ENCODE assay signal across 12 cellular contexts in genomic region chr17:44547625-44548297, GRCh38. TPM values are rescaled to one million over a fixed set of nuclear protein-coding genes. Genes with fewer than 3 reads are reported as not detected.
DNase-seq lines count a peak whose midpoint lies in the region; ATAC-seq, FAIRE-seq and TF ChIP-seq lines count a peak whose summit lies in the region.
"Had no signal": no experiment of that assay in that cellular context is flagged by ENCODE, and none has a peak within 500 bp of the region (broad histone marks: within the 10 kb centered on the region; RNA-seq: fewer than 3 reads in every experiment).

No MANE protein-coding gene starts in this region.

- no TSS peak for BruUV-seq in GM12878 (replicated peaks; lab: Mats Ljungman, UMichigan)

- H3K36me3 ChIP-seq in GM12878 (ENCODE audit: control insufficient read depth in 2 of 2, insufficient read depth in 2 of 2, low read length in 1 of 2), result no peaks in the 10 kb centered on the region
- H3K36me3 ChIP-seq in left lung, result no peaks in the 10 kb centered on the region
- H3K36me3 ChIP-seq in upper lobe of left lung, result no peaks in the 10 kb centered on the region

- ATAC-seq in Right ventricle myocardium superior (ENCODE audit: poor library complexity) (peak; percentile 76), GM12878 (no peak), left lung (peak; percentile 5), upper lobe of left lung (ENCODE audit: low FRiP score in 2 of 2) (peak in 1 of 2 donors; percentile 34)
- ATAC-seq: activated naive CD4-positive, alpha-beta T cell treated with anti-CD3 and anti-CD28 coated beads, Interleukin-2, amount 50 U/mL, for 72 hours had no signal

- H3K27me3 ChIP-seq in GM12878 (replicated peaks in 1 of 2; ENCODE audit: control insufficient read depth in 2 of 2, insufficient read depth in 2 of 2, low read length in 1 of 2), result no peaks in the 10 kb centered on the region; a peak in 1 of 4 replicates
- H3K27me3 ChIP-seq in left lung, result peaks cover 0 to under 1% of the 10 kb centered on the region in 2 donors
- H3K27me3 ChIP-seq in upper lobe of left lung, result no peaks in the 10 kb centered on the region

- TF ChIP-seq EP300 in GM12878 (IDR thresholded peaks at IDR 0.05; ENCODE audit: borderline replicate concordance in 1 of 2, control insufficient read depth in 1 of 2, low read depth in 2 of 2, low read length in 2 of 2) (no peak), upper lobe of left lung (IDR thresholded peaks at IDR 0.05) (no peak)

- WGBS in GM12878 (ENCODE audit: insufficient coverage, insufficient replicate concordance, low lambda C conversion rate, missing lambda C conversion rate), result 18% methylated on average over 3 of the region's 4 CpGs
- 72 to 81% methylated on average over 4 of the region's 4 CpGs for WGBS in upper lobe of left lung, 2 donors

- CTCF ChIA-PET in GM12878 (lab: Yijun Ruan, JAX), result interaction anchor here (0.6 to 1.7 kb wide), 4 partner anchors 12 to 398 kb away, joined by 3 to 6 read pairs (median 4); no protein-coding TSS in a partner anchor

- no peaks in the 10 kb centered on the region for H4K20me1 ChIP-seq in GM12878 (ENCODE audit: control insufficient read depth, insufficient read depth)

- in situ Hi-C loops in GM12878 (cut with MboI), result no loop called here

- TF ChIP-seq POLR2A in GM12878 (IDR thresholded peaks at IDR 0.05; ENCODE audit: low read depth, low read length) (no peak), upper lobe of left lung (IDR thresholded peaks at IDR 0.05) (no peak), GM12892 (IDR thresholded peaks at IDR 0.05; ENCODE audit: low read depth, low read length) (no peak)

- no peak for DNase-seq in Right ventricle myocardium superior
- no peak for DNase-seq in cardiac septum (ENCODE audit: low spot score)
- DNase-seq in GM12878 (ENCODE audit: low read depth, low spot score), result no peak
- DNase-seq in left lung, result no peak
- DNase-seq in upper lobe of left lung, result no peak
- DNase-seq in GM12892 (ENCODE audit: insufficient read length), result no peak
- DNase-seq in activated naive CD4-positive, alpha-beta T cell treated with anti-CD3 and anti-CD28 coated beads, Interleukin-2, amount 50 U/mL, for 16 hours, result no peak
- no peak for DNase-seq in NCI-H1694 (lab: John Stamatoyannopoulos, UW)
- DNase-seq: activated CD4-positive, alpha-beta T cell treated with anti-CD3 and anti-CD28 coated beads for 4 hours; kidney glomerular epithelial cell had no signal

- no peaks in the 10 kb centered on the region for H3K9me3 ChIP-seq in GM12878 (replicated peaks; ENCODE audit: control insufficient read depth, insufficient read depth, low read length)
- no peaks in the 10 kb centered on the region for H3K9me3 ChIP-seq in left lung
- no peaks in the 10 kb centered on the region for H3K9me3 ChIP-seq in upper lobe of left lung

- POLR2A ChIA-PET in GM12878 (lab: Charles Lee), result interaction anchor here (0.7 kb wide), 1 partner anchor 123 kb away, joined by 3 read pairs; no protein-coding TSS in a partner anchor

- H3K4me3 ChIP-seq in GM12878 (no peak overlapping the region), left lung (no peak overlapping the region), upper lobe of left lung (no peak overlapping the region)

- RAD21 ChIA-PET in GM12878 (lab: Charles Lee; ENCODE audit: unreplicated experiment), result no interaction called here

- H2AFZ ChIP-seq in GM12878 (ENCODE audit: control insufficient read depth, low read depth, low read length), result no peak overlapping the region

- no peak for TF ChIP-seq RAD21 in GM12878 (IDR thresholded peaks at IDR 0.05; ENCODE audit: insufficient read depth, low read depth, low read length)

- H3K4me2 ChIP-seq in GM12878 (ENCODE audit: control insufficient read depth, insufficient read depth), result no peak overlapping the region

- H3K4me1 ChIP-seq in GM12878 (ENCODE audit: control insufficient read depth, insufficient read depth, low read length) (peaks cover 16% of the 10 kb centered on the region), left lung (peaks cover 8% of the 10 kb centered on the region in 2 donors), upper lobe of left lung (peaks cover 2 to 10% (median 4%) of the 10 kb centered on the region in 4 donors)

- TF ChIP-seq CTCF in GM12878 (IDR thresholded peaks at IDR 0.05 in 2 of 3, conservative IDR thresholded peaks at IDR 0.05 in 1 of 3; ENCODE audit: control insufficient read depth in 2 of 3, extremely low read depth in 1 of 3, insufficient read depth in 1 of 3, low read depth in 3 of 3, low read length in 3 of 3), result no peak
- TF ChIP-seq CTCF in left lung (IDR thresholded peaks at IDR 0.05), result no peak
- TF ChIP-seq CTCF in upper lobe of left lung (IDR thresholded peaks at IDR 0.05), result no peak

- FAIRE-seq in GM12878 (lab: Jason Lieb, UNC), result no peak
- no peak for FAIRE-seq in GM12892 (lab: Jason Lieb, UNC)
- FAIRE-seq: GM19239 had no signal

- no peak overlapping the region for H3K9ac ChIP-seq in GM12878 (ENCODE audit: control insufficient read depth, insufficient read depth, low read length)

- intact Hi-C loops in Right ventricle myocardium superior (cut with DNase I), result no loop called here
- intact Hi-C loops in cardiac septum (cut with DNase I), result no loop called here
- intact Hi-C loops in GM12878 (cut with micrococcal nuclease; ENCODE audit: unreplicated experiment), result no loop called here
- intact Hi-C loops in left lung (cut with DNase I), result no loop called here

- H3K27ac ChIP-seq in GM12878 (ENCODE audit: control insufficient read depth, insufficient read depth), result no peak overlapping the region
- peak overlapping the region in 1 of 2 donors; percentile 75 for H3K27ac ChIP-seq in left lung
- H3K27ac ChIP-seq in upper lobe of left lung, result peak overlapping the region; percentile 36 to 66 (median 52)

- SMC1A ChIA-PET in GM12878 (lab: Charles Lee; ENCODE audit: uncharacterized antibody, unreplicated experiment), result interaction anchor here (1.5 kb wide), 1 partner anchor 25 kb away, joined by 5 read pairs; no protein-coding TSS in a partner anchor

- H3K79me2 ChIP-seq in GM12878 (ENCODE audit: control insufficient read depth, insufficient read depth, low read length), result no peaks in the 10 kb centered on the region

TF ChIP-seq in GM12878, 131 proteins besides CTCF, POLR2A, EP300 and RAD21 (continues in another document):
- TF ChIP-seq CHD2 (IDR thresholded peaks at IDR 0.05; ENCODE audit: borderline replicate concordance, low read depth, low read length), result no peak
- TF ChIP-seq SPI1 (IDR thresholded peaks at IDR 0.05; ENCODE audit: borderline replicate concordance, insufficient read depth, low read depth, low read length), result peak; percentile 54; the same call in 1 of the 2 replicates
- TF ChIP-seq YY1 (IDR thresholded peaks at IDR 0.05; ENCODE audit: low read depth, low read length), result no peak

RNA-seq across cellular contexts. Expression of gene FZD2, which starts 9.5 kb away (rescaled TPM):
- total RNA-seq in Right ventricle myocardium superior (2.6 TPM), cardiac septum (5.7 TPM), GM12878 (2014; rRNA removed) (1.0 and 1.5 TPM in 2 replicates), GM12878 (2014; rRNA removed; fragmentation: Illumina TruSeq; extraction: Trizol) (0.41 and 0.63 TPM in 2 replicates), GM12878 (2021) (4.2 and 4.3 TPM in 2 replicates), left lung (10 to 100 TPM in 1 of 2 donors, 1 to 10 TPM in 1; 9.8 to 12.1 TPM), upper lobe of left lung (10 to 100 TPM in 2 of 6 donors, 1 to 10 TPM in 4; 4.2 to 12.9 (median 7.5) TPM)
- total RNA-seq in GM12878 (2013; cell fraction: nucleolus; rRNA removed), result 5.2 and 5.5 TPM in 2 replicates
- 0.42 TPM for polyA plus RNA-seq in GM12878 (2011; ENCODE audit: low read depth)
- polyA plus RNA-seq in GM12878 (2011; rRNA removed) (0.33 and 0.67 TPM in 2 replicates), GM12878 (2014; fragmentation: Illumina TruSeq; extraction: Trizol) (0.11 and 0.21 TPM in 2 replicates), GM12878 (2014; fragmentation: Nextera tagmentation; extraction: Ambion mirVana) (under 1 TPM in 1 of 2 experiments, not detected in 1; 0.09 TPM), GM12878 (2014; rRNA removed) (4.0 and 4.9 TPM in 2 replicates), GM12878 (2016; fragmentation: Nextera tagmentation; extraction: Ambion mirVana) (under 1 TPM; 0.25 to 0.29 TPM)
- 1.6 and 2.0 TPM in 2 replicates for polyA plus RNA-seq in GM12878 (2011; cell fraction: cytosol; rRNA removed)
- 2.9 and 4.2 TPM in 2 replicates for polyA plus RNA-seq in GM12878 (2011; cell fraction: nucleus; rRNA removed)
- 2.0 and 2.1 TPM in 2 replicates for polyA plus RNA-seq in GM12878 (2012)
- polyA minus RNA-seq in GM12878 (2011; rRNA and poly(A)+ RNA removed), result 1.5 and 3.2 TPM in 2 replicates
- polyA minus RNA-seq in GM12878 (2011; cell fraction: cytosol; rRNA and poly(A)+ RNA removed), result 0.67 and 0.73 TPM in 2 replicates
- polyA minus RNA-seq in GM12878 (2011; cell fraction: nucleus; rRNA and poly(A)+ RNA removed), result 1.9 and 2.5 TPM in 2 replicates
- 0.19 TPM for polyA plus RNA-seq in GM12892 (2012; ENCODE audit: missing spikeins)

RNA-seq across cellular contexts. Expression of gene GPATCH8, which starts 44.6 kb away (rescaled TPM):
- 17.9 TPM for total RNA-seq in Right ventricle myocardium superior
- total RNA-seq in cardiac septum, result 23.8 TPM
- 147 and 152 TPM in 2 replicates for total RNA-seq in GM12878 (2013; cell fraction: nucleolus; rRNA removed)
- 16.0 and 16.8 TPM in 2 replicates for total RNA-seq in GM12878 (2014; rRNA removed)
- total RNA-seq in GM12878 (2014; rRNA removed; fragmentation: Illumina TruSeq; extraction: Trizol), result 17.9 and 21.8 TPM in 2 replicates
- total RNA-seq in GM12878 (2021), result 36.6 and 38.5 TPM in 2 replicates
- 11.6 TPM for polyA plus RNA-seq in GM12878 (2011; ENCODE audit: low read depth)
- 13.9 and 20.8 TPM in 2 replicates for polyA plus RNA-seq in GM12878 (2011; rRNA removed)
- 10.4 and 11.4 TPM in 2 replicates for polyA plus RNA-seq in GM12878 (2011; cell fraction: cytosol; rRNA removed)
- 20.2 and 24.4 TPM in 2 replicates for polyA plus RNA-seq in GM12878 (2011; cell fraction: nucleus; rRNA removed)
- polyA plus RNA-seq in GM12878 (2012), result 16.8 and 17.4 TPM in 2 replicates
- 31.4 and 33.7 TPM in 2 replicates for polyA plus RNA-seq in GM12878 (2014; fragmentation: Illumina TruSeq; extraction: Trizol)
- 10 to 100 TPM; 11.7 to 18.2 TPM for polyA plus RNA-seq in GM12878 (2014; fragmentation: Nextera tagmentation; extraction: Ambion mirVana)
- polyA plus RNA-seq in GM12878 (2014; rRNA removed), result 21.7 and 23.0 TPM in 2 replicates
- 10 to 100 TPM; 43.3 to 45.1 TPM for polyA plus RNA-seq in GM12878 (2016; fragmentation: Nextera tagmentation; extraction: Ambion mirVana)
- polyA minus RNA-seq in GM12878 (2011; rRNA and poly(A)+ RNA removed), result 21.7 and 33.5 TPM in 2 replicates
- polyA minus RNA-seq in GM12878 (2011; cell fraction: cytosol; rRNA and poly(A)+ RNA removed), result 8.8 and 12.4 TPM in 2 replicates
- polyA minus RNA-seq in GM12878 (2011; cell fraction: nucleus; rRNA and poly(A)+ RNA removed), result 11.0 and 27.1 TPM in 2 replicates
- 10 to 100 TPM; 29.8 to 34.0 TPM for total RNA-seq in left lung
- total RNA-seq in upper lobe of left lung, result 10 to 100 TPM; 27.2 to 74.5 (median 44.1) TPM
- polyA plus RNA-seq in GM12892 (2012; ENCODE audit: missing spikeins), result 19.3 TPM
